Comparison of ENCODE assay signal across 8 cellular contexts in genomic region chr5:126676195-126676624, GRCh38.
A peak's percentile ranks its signal among the peaks of the same experiment; 100 is the strongest.
DNase-seq lines count a peak whose midpoint lies in the region; ATAC-seq, FAIRE-seq and TF ChIP-seq lines count a peak whose summit lies in the region.

No MANE protein-coding gene starts in this region.

- H3K27me3 ChIP-seq in SU-DHL-6 (ENCODE audit: low read length) (no peaks in the 10 kb centered on the region), sigmoid colon (peaks cover 0 to 3% (median 0%) of the 10 kb centered on the region in 3 donors)

- no peaks in the 10 kb centered on the region for H3K79me2 ChIP-seq in SU-DHL-6 (ENCODE audit: insufficient read depth, low read length)

- H3K4me3 ChIP-seq in SU-DHL-6 (ENCODE audit: insufficient read depth, low read length, poor library complexity, severe bottlenecking) (no peak overlapping the region), sigmoid colon (no peak overlapping the region)

- H3K4me1 Mint-ChIP-seq in activated naive CD8-positive, alpha-beta T cell treated with anti-CD3 and anti-CD28 coated beads, Interleukin-2, amount 50 U/mL, for 24 hours: peaks cover 3% of the 10 kb centered on the region

- H3K4me3 Mint-ChIP-seq in activated naive CD8-positive, alpha-beta T cell treated with anti-CD3 and anti-CD28 coated beads, Interleukin-2, amount 50 U/mL, for 24 hours: no peak overlapping the region

- H2AFZ ChIP-seq in SU-DHL-6 (ENCODE audit: low read depth, low read length, severe bottlenecking): no peak overlapping the region

- WGBS in sigmoid colon, 2 donors: 23 to 25% methylated on average over 4 of the region's 4 CpGs

- no peaks in the 10 kb centered on the region for H3K27me3 Mint-ChIP-seq in activated naive CD8-positive, alpha-beta T cell treated with anti-CD3 and anti-CD28 coated beads, Interleukin-2, amount 50 U/mL, for 24 hours

- H3K27ac Mint-ChIP-seq in activated naive CD8-positive, alpha-beta T cell treated with anti-CD3 and anti-CD28 coated beads, Interleukin-2, amount 50 U/mL, for 24 hours: peak overlapping the region; percentile 5

- peak; percentile 74 for ATAC-seq in activated naive CD8-positive, alpha-beta T cell treated with anti-CD3 and anti-CD28 coated beads, Interleukin-2, amount 50 U/mL, for 24 hours
- ATAC-seq in left ventricle myocardium superior: peak; percentile 70

- TF ChIP-seq EP300 in sigmoid colon (IDR thresholded peaks at IDR 0.05): no peak

- intact Hi-C loops in left ventricle myocardium superior (cut with micrococcal nuclease) (no loop called here), sigmoid colon (cut with DNase I) (loop anchor here (1.0 to 10.0 kb wide), 3 partner anchors 100 to 639 kb away; no protein-coding TSS in a partner anchor)

- no peak for FAIRE-seq in H54 (lab: Jason Lieb, UNC)

- H3K36me3 ChIP-seq in SU-DHL-6 (ENCODE audit: low read length) (no peaks in the 10 kb centered on the region), sigmoid colon (no peaks in the 10 kb centered on the region)

- H3K9me2 ChIP-seq in SU-DHL-6 (replicated peaks; ENCODE audit: insufficient read depth, low read length): no peaks in the 10 kb centered on the region

- H3F3A ChIP-seq in SU-DHL-6 (ENCODE audit: insufficient read depth): no peaks in the 10 kb centered on the region

- H4K20me1 ChIP-seq in SU-DHL-6 (ENCODE audit: low read depth, low read length): no peaks in the 10 kb centered on the region

- TF ChIP-seq CTCF in SU-DHL-6 (IDR thresholded peaks at IDR 0.05; ENCODE audit: insufficient read depth, low read length, poor library complexity, severe bottlenecking) (peak; percentile 62), sigmoid colon (IDR thresholded peaks at IDR 0.05) (peak; percentile 65 to 81 (median 71))

- no peaks in the 10 kb centered on the region for H3K36me3 Mint-ChIP-seq in activated naive CD8-positive, alpha-beta T cell treated with anti-CD3 and anti-CD28 coated beads, Interleukin-2, amount 50 U/mL, for 24 hours (ENCODE audit: low read depth)

- H3K9me3 Mint-ChIP-seq in activated naive CD8-positive, alpha-beta T cell treated with anti-CD3 and anti-CD28 coated beads, Interleukin-2, amount 50 U/mL, for 24 hours: no peaks in the 10 kb centered on the region

- TF ChIP-seq POLR2A in H54 (IDR thresholded peaks at IDR 0.05; ENCODE audit: low read depth, low read length) (no peak), sigmoid colon (IDR thresholded peaks at IDR 0.05) (no peak)

- H3K9ac ChIP-seq in SU-DHL-6 (ENCODE audit: low read length): no peak overlapping the region

- DNase-seq in GDM1 (lab: John Stamatoyannopoulos, UW) (peak; percentile 30), H54 (ENCODE audit: insufficient read length, low spot score) (peak; percentile 55), M059J (ENCODE audit: low read depth) (peak; percentile 65), left ventricle myocardium superior (no peak), sigmoid colon (peak; percentile 70), cortex of kidney (lab: John Stamatoyannopoulos, UW) (no peak)
- DNase-seq in activated naive CD8-positive, alpha-beta T cell treated with anti-CD3 and anti-CD28 coated beads, Interleukin-2, amount 50 U/mL, for 24 hours: peak; percentile 59

- H3K4me1 ChIP-seq in sigmoid colon: no peaks in the 10 kb centered on the region

- no peaks in the 10 kb centered on the region for H3K9me3 ChIP-seq in SU-DHL-6 (ENCODE audit: insufficient read depth, low read length)
- no peaks in the 10 kb centered on the region for H3K9me3 ChIP-seq in sigmoid colon

- H3K27ac ChIP-seq in SU-DHL-6 (ENCODE audit: low read depth, low read length) (no peak overlapping the region), sigmoid colon (no peak overlapping the region)

- H3K4me2 ChIP-seq in SU-DHL-6 (ENCODE audit: low read depth, low read length, poor library complexity, severe bottlenecking): no peak overlapping the region

Comparison
In these comparisons a context has a peak if more than half of its experiments do, and no peak if none do; other contexts are left out.
1. DNase-seq: peak in GDM1 (single experiment), H54 (single experiment), M059J (single experiment), activated naive CD8-positive, alpha-beta T cell treated with anti-CD3 and anti-CD28 coated beads, Interleukin-2, amount 50 U/mL, for 24 hours (single experiment) and sigmoid colon (single experiment); none in left ventricle myocardium superior (single experiment) and cortex of kidney (single experiment).